9 cellular contexts compared by ENCODE assay signal in the genomic region with DNA sequence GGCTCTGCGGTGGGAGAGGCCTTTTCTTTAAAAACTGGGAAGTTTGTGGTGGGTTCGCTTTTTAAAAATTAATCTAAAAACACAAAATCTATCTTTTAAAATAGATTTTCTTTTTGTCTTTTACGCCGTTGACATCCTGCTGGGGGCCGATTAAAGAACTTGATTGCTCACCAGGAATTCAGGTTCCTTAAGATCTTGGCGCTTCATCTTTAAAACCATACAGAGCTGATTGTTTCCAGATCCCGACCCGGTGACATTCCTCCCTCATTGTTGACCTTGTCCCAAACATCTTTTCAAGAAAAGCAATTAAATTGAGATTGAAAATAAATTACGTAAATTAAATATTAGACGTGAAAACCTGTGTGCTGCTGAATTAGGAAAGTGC. TPM values are rescaled to one million over a fixed set of nuclear protein-coding genes. Genes with fewer than 3 reads are reported as not detected.
A peak's percentile ranks its signal among the peaks of the same experiment; 100 is the strongest.
DNase-seq lines count a peak whose midpoint lies in the region; ATAC-seq and TF ChIP-seq lines count a peak whose summit lies in the region.
"Had no signal": no experiment of that assay in that cellular context is flagged by ENCODE, and none has a peak within 500 bp of the region (broad histone marks: within the 10 kb centered on the region; RNA-seq: fewer than 3 reads in every experiment).

No MANE protein-coding gene starts in this region.

- H3K27ac Mint-ChIP-seq in activated T-helper 1 cell treated with anti-CD3 and anti-CD28 coated beads, Interleukin-12 subunit alpha, Interleukin-12 subunit beta, Interleukin-2, Interleukin-4 antibody, amounts not matched to agents 30 ng/mL and 10 ng/mL and 1 ng/mL, durations not matched to agents 14 hours and 24 hours and 36 hours = no peak overlapping the region

- no peak for DNase-seq in HFF-Myc (ENCODE audit: extremely low read depth, low read depth)
- no peak for DNase-seq in activated T-helper 1 cell treated with anti-CD3 and anti-CD28 coated beads, Interleukin-12 subunit alpha, Interleukin-12 subunit beta, Interleukin-2, Interleukin-4 antibody, amounts not matched to agents 30 ng/mL and 10 ng/mL and 1 ng/mL, durations not matched to agents 14 hours and 24 hours and 36 hours (ENCODE audit: low spot score)
- no peak for DNase-seq in iPS DF 6.9 (ENCODE audit: low read depth, low spot score)
- no peak for DNase-seq in spleen
- no peak for DNase-seq in foreskin melanocyte
- DNase-seq in dermis blood vessel endothelial cell = no peak
- DNase-seq: activated CD4-positive, alpha-beta T cell treated with anti-CD3 and anti-CD28 coated beads for 1 hour had no signal

- H3K4me1 Mint-ChIP-seq in activated T-helper 1 cell treated with anti-CD3 and anti-CD28 coated beads, Interleukin-12 subunit alpha, Interleukin-12 subunit beta, Interleukin-2, Interleukin-4 antibody, amounts not matched to agents 30 ng/mL and 10 ng/mL and 1 ng/mL, durations not matched to agents 14 hours and 24 hours and 36 hours (ENCODE audit: low read depth) = peaks cover 23% of the 10 kb centered on the region

- peak overlapping the region; percentile 82 for H3K4me3 Mint-ChIP-seq in activated T-helper 1 cell treated with anti-CD3 and anti-CD28 coated beads, Interleukin-12 subunit alpha, Interleukin-12 subunit beta, Interleukin-2, Interleukin-4 antibody, amounts not matched to agents 30 ng/mL and 10 ng/mL and 1 ng/mL, durations not matched to agents 14 hours and 24 hours and 36 hours

- H3K36me3 ChIP-seq in iPS DF 6.9 (ENCODE audit: control insufficient read depth, insufficient read depth, low read length) = no peaks in the 10 kb centered on the region
- H3K36me3 ChIP-seq in spleen = no peaks in the 10 kb centered on the region

- no peaks in the 10 kb centered on the region for H3K9me3 Mint-ChIP-seq in activated T-helper 1 cell treated with anti-CD3 and anti-CD28 coated beads, Interleukin-12 subunit alpha, Interleukin-12 subunit beta, Interleukin-2, Interleukin-4 antibody, amounts not matched to agents 30 ng/mL and 10 ng/mL and 1 ng/mL, durations not matched to agents 14 hours and 24 hours and 36 hours

- H3K4me1 ChIP-seq in iPS DF 6.9 (ENCODE audit: control insufficient read depth, insufficient read depth, low read length) = peaks cover 6% of the 10 kb centered on the region; the same call in 1 of the 2 replicates
- H3K4me1 ChIP-seq in spleen = peaks cover 0 to 44% (median 18%) of the 10 kb centered on the region in 6 donors

- H3K4me3 ChIP-seq in HFF-Myc (replicated peaks; ENCODE audit: low read depth, low read length) = peak overlapping the region; percentile 79
- peak overlapping the region; percentile 85; the same call in 1 of the 2 replicates for H3K4me3 ChIP-seq in iPS DF 6.9 (ENCODE audit: low read length)
- H3K4me3 ChIP-seq in spleen = peak overlapping the region; percentile 48 to 84 (median 62)

- intact Hi-C loops in activated T-helper 1 cell treated with anti-CD3 and anti-CD28 coated beads, Interleukin-12 subunit alpha, Interleukin-12 subunit beta, Interleukin-2, Interleukin-4 antibody, amounts not matched to agents 30 ng/mL and 10 ng/mL and 1 ng/mL, durations not matched to agents 14 hours and 24 hours and 36 hours (cut with micrococcal nuclease) = loop anchor here (1.0 to 5.0 kb wide), 2 partner anchors 27 to 64 kb away; a partner anchor contains a TSS
- intact Hi-C loops in spleen (cut with DNase I; ENCODE audit: low total_unique reads) = no loop called here

- WGBS in iPS DF 6.9 (ENCODE audit: insufficient coverage, insufficient read length) = no CpG with 5 or more reads among the region's 10 CpGs
- WGBS in spleen, 5 donors = 12 to 19% (median 16%) methylated on average over 10 of the region's 10 CpGs

- no peaks in the 10 kb centered on the region for H3K36me3 Mint-ChIP-seq in activated T-helper 1 cell treated with anti-CD3 and anti-CD28 coated beads, Interleukin-12 subunit alpha, Interleukin-12 subunit beta, Interleukin-2, Interleukin-4 antibody, amounts not matched to agents 30 ng/mL and 10 ng/mL and 1 ng/mL, durations not matched to agents 14 hours and 24 hours and 36 hours (ENCODE audit: low read depth)

- no peaks in the 10 kb centered on the region for H3K9me3 ChIP-seq in iPS DF 6.9 (ENCODE audit: control insufficient read depth, insufficient read depth, low read length)
- H3K9me3 ChIP-seq in spleen = no peaks in the 10 kb centered on the region

- peaks cover 61% of the 10 kb centered on the region for H3K27me3 Mint-ChIP-seq in activated T-helper 1 cell treated with anti-CD3 and anti-CD28 coated beads, Interleukin-12 subunit alpha, Interleukin-12 subunit beta, Interleukin-2, Interleukin-4 antibody, amounts not matched to agents 30 ng/mL and 10 ng/mL and 1 ng/mL, durations not matched to agents 14 hours and 24 hours and 36 hours (ENCODE audit: insufficient read depth)

- ATAC-seq in HG03135 (IDR thresholded peaks at IDR 0.05; ENCODE audit: unreplicated experiment) (no peak), GM19467 (IDR thresholded peaks at IDR 0.05; ENCODE audit: unreplicated experiment) (no peak)

- TF ChIP-seq CTCF in HFF-Myc (IDR thresholded peaks at IDR 0.05; ENCODE audit: low read depth, low read length, missing control alignments) (no peak), spleen (IDR thresholded peaks at IDR 0.05 in 8 of 11, conservative IDR thresholded peaks at IDR 0.05 in 3 of 11) (no peak)

- H3K27me3 ChIP-seq in iPS DF 6.9 (ENCODE audit: control insufficient read depth, insufficient read depth, low read length) = no peaks in the 10 kb centered on the region
- H3K27me3 ChIP-seq in spleen (replicated peaks in 1 of 7) = peaks cover 0 to 57% (median 13%) of the 10 kb centered on the region in 7 donors

- H3K27ac ChIP-seq in iPS DF 6.9 (ENCODE audit: low read length) = no peak overlapping the region
- peak overlapping the region; percentile 66 to 88 (median 84) for H3K27ac ChIP-seq in spleen

- no peak for TF ChIP-seq POLR2A in spleen (IDR thresholded peaks at IDR 0.05)

RNA-seq across cellular contexts. Expression of a gene that starts 0.5 kb away (rescaled TPM):
- 2.9 and 3.0 TPM in 2 replicates for total RNA-seq in activated T-helper 1 cell treated with anti-CD3 and anti-CD28 coated beads, Interleukin-12 subunit alpha, Interleukin-12 subunit beta, Interleukin-2, Interleukin-4 antibody, amounts not matched to agents 30 ng/mL and 10 ng/mL and 1 ng/mL, durations not matched to agents 14 hours and 24 hours and 36 hours
- total RNA-seq in spleen (1 to 10 TPM; 5.3 to 6.6 (median 5.8) TPM), dermis blood vessel endothelial cell (21.1 and 23.1 TPM in 2 replicates)
- polyA plus RNA-seq in spleen = under 1 TPM; 0.38 to 0.64 (median 0.59) TPM
